25 cellular contexts compared by ENCODE assay signal in the genomic region with DNA sequence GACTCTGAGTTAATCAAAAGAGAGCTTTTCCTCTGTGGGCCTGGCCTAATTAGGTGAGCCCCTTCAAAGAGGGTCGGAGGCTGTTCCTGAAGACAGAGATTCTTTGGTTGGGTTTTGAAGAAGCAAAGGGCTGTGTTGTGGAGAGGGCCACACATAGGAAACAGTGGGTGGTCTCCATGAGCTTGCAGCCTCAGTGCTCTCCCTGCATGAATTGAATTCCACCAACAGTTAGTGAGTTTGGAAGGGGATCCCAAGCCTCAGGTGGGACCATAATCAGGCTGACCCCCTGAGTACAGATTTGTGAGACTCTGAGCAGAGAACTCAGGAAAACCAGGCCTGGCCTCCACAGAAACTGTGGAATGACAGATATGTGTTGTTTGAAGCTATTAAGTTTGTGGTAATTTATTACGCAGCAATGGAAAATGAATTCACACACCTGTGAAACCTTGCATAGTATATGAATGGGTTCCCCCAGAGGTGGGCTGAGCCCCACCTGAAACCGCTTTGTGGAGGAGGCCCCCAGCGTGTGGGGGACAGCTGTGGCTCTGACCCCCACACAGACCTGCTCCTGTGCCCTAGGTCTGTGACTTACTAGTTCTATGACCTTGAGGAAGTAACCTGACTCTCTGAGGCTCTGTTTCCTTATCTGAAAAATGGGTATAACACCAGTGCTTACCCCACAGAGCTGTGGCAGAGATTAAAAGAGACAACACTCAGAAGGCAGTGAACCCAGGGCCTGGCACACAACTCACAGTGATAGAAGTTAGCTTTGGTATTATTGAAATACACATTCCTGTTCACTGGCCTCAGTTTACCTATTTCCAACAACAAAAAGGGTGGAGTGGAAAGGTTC.
DNase-seq lines count a peak whose midpoint lies in the region; ATAC-seq, FAIRE-seq and TF ChIP-seq lines count a peak whose summit lies in the region.
"Had no signal": no experiment of that assay in that cellular context is flagged by ENCODE, and none has a peak within 500 bp of the region (broad histone marks: within the 10 kb centered on the region; RNA-seq: fewer than 3 reads in every experiment).

No MANE protein-coding gene starts in this region.

- no peak overlapping the region for H2BK12ac ChIP-seq in mesenchymal stem cell (ENCODE audit: low read length in 2 of 2)
- no peak overlapping the region for H2BK12ac ChIP-seq in trophoblast cell (ENCODE audit: low read length)

- H3K4me2 ChIP-seq in mesenchymal stem cell (ENCODE audit: low read length, poor library complexity, severe bottlenecking) (no peak overlapping the region), trophoblast cell (ENCODE audit: low read length) (no peak overlapping the region)

- H4K8ac ChIP-seq in mesenchymal stem cell (ENCODE audit: low read length), result no peak overlapping the region
- H4K8ac ChIP-seq in trophoblast cell (ENCODE audit: low read depth, low read length), result no peak overlapping the region

- FAIRE-seq in HTR-8/SVneo (lab: Jason Lieb, UNC), result no peak
- FAIRE-seq: GM18507 had no signal

- CTCF ChIA-PET in activated CD8-positive, alpha-beta T cell treated with anti-CD3 and anti-CD28 coated beads for 36 hours (lab: Charles Lee), result interaction anchor here (0.7 to 1.5 kb wide), 3 partner anchors 20 to 39 kb away, joined by 3 to 4 read pairs (median 4); no protein-coding TSS in a partner anchor
- CTCF ChIA-PET in activated CD8-positive, alpha-beta T cell treated with anti-CD3 and anti-CD28 coated beads, Interleukin-2, amount 10 ng/mL, durations not matched to agents 7 days and 5 days (lab: Charles Lee), result no interaction called here

- H3K4me3 ChIP-seq in mesenchymal stem cell (ENCODE audit: insufficient read depth in 1 of 2, low read depth in 1 of 2, low read length in 2 of 2) (no peak overlapping the region), trophoblast cell (ENCODE audit: low read depth, low read length) (no peak overlapping the region)
- H3K4me3 ChIP-seq: body of pancreas, GM23248, heart right ventricle, left lung had no signal

- H3K36me3 ChIP-seq in mesenchymal stem cell (ENCODE audit: control insufficient read depth in 1 of 2, insufficient read depth in 2 of 2, low read depth in 1 of 2, low read length in 2 of 2), result peaks cover 0 to 5% of the 10 kb centered on the region in 2 experiments
- H3K36me3 ChIP-seq in trophoblast cell (ENCODE audit: control insufficient read depth in 1 of 2, insufficient read depth in 2 of 2, low read length in 2 of 2), result no peaks in the 10 kb centered on the region
- H3K36me3 ChIP-seq: heart right ventricle, left lung, WERI-Rb-1 had no signal

- peak overlapping the region; percentile 51 for H3K27ac Mint-ChIP-seq in activated CD8-positive, alpha-beta T cell treated with anti-CD3 and anti-CD28 coated beads for 36 hours
- H3K27ac Mint-ChIP-seq in activated CD8-positive, alpha-beta T cell treated with anti-CD3 and anti-CD28 coated beads, Interleukin-2, amount 10 ng/mL, durations not matched to agents 7 days and 5 days, result no peak overlapping the region
- peak overlapping the region; percentile 42 for H3K27ac Mint-ChIP-seq in activated naive CD8-positive, alpha-beta T cell treated with anti-CD3 and anti-CD28 coated beads for 36 hours
- no peak overlapping the region for H3K27ac Mint-ChIP-seq in stimulated activated naive CD8-positive, alpha-beta T cell treated with anti-CD3 and anti-CD28 coated beads, Interleukin-15, amount 100 ng/mL, for 72 hours
- H3K27ac Mint-ChIP-seq: activated T-helper 2 cell treated with anti-CD3 and anti-CD28 coated beads, Interferon-gamma antibody, Interleukin-2, Interleukin-4, amounts not matched to agents 10 μg/mL and 5 μg/mL and 100 μg/mL, durations not matched to agents 14 hours and 24 hours and 36 hours; mesothelial cell of epicardium; T-helper 2 cell treated with Interferon-gamma antibody and Interleukin-4, amounts not matched to agents 5 μg/mL and 100 μg/mL, for 36 hours had no signal

- H3K23ac ChIP-seq in mesenchymal stem cell (ENCODE audit: low read length in 2 of 2), result no peak overlapping the region
- no peak overlapping the region for H3K23ac ChIP-seq in trophoblast cell (ENCODE audit: low read length)

- H3K27ac ChIP-seq in mesenchymal stem cell (ENCODE audit: low read length, poor library complexity, severe bottlenecking) (no peak overlapping the region), trophoblast cell (ENCODE audit: low read depth, low read length) (no peak overlapping the region)
- H3K27ac ChIP-seq: 22Rv1, body of pancreas, GM23248, heart right ventricle, left lung, WERI-Rb-1 had no signal

- peaks cover 50% of the 10 kb centered on the region for H3K36me3 Mint-ChIP-seq in activated CD8-positive, alpha-beta T cell treated with anti-CD3 and anti-CD28 coated beads for 36 hours (ENCODE audit: low read depth)
- peaks cover 3% of the 10 kb centered on the region for H3K36me3 Mint-ChIP-seq in activated CD8-positive, alpha-beta T cell treated with anti-CD3 and anti-CD28 coated beads, Interleukin-2, amount 10 ng/mL, durations not matched to agents 7 days and 5 days (ENCODE audit: low read depth)
- H3K36me3 Mint-ChIP-seq in activated naive CD8-positive, alpha-beta T cell treated with anti-CD3 and anti-CD28 coated beads for 36 hours, result peaks cover 61% of the 10 kb centered on the region
- H3K36me3 Mint-ChIP-seq: mesothelial cell of epicardium had no signal

- no peaks in the 10 kb centered on the region for H3K27me3 Mint-ChIP-seq in activated CD8-positive, alpha-beta T cell treated with anti-CD3 and anti-CD28 coated beads for 36 hours
- H3K27me3 Mint-ChIP-seq in activated CD8-positive, alpha-beta T cell treated with anti-CD3 and anti-CD28 coated beads, Interleukin-2, amount 10 ng/mL, durations not matched to agents 7 days and 5 days (ENCODE audit: low read depth), result no peaks in the 10 kb centered on the region
- H3K27me3 Mint-ChIP-seq in activated naive CD8-positive, alpha-beta T cell treated with anti-CD3 and anti-CD28 coated beads for 36 hours, result no peaks in the 10 kb centered on the region
- H3K27me3 Mint-ChIP-seq in stimulated activated naive CD8-positive, alpha-beta T cell treated with anti-CD3 and anti-CD28 coated beads, Interleukin-15, amount 100 ng/mL, for 72 hours, result no peaks in the 10 kb centered on the region

- no peak overlapping the region for H3K4me3 Mint-ChIP-seq in activated CD8-positive, alpha-beta T cell treated with anti-CD3 and anti-CD28 coated beads for 36 hours
- H3K4me3 Mint-ChIP-seq in activated CD8-positive, alpha-beta T cell treated with anti-CD3 and anti-CD28 coated beads, Interleukin-2, amount 10 ng/mL, durations not matched to agents 7 days and 5 days, result no peak overlapping the region
- H3K4me3 Mint-ChIP-seq in activated naive CD8-positive, alpha-beta T cell treated with anti-CD3 and anti-CD28 coated beads for 36 hours, result no peak overlapping the region
- H3K4me3 Mint-ChIP-seq in stimulated activated naive CD8-positive, alpha-beta T cell treated with anti-CD3 and anti-CD28 coated beads, Interleukin-15, amount 100 ng/mL, for 72 hours, result no peak overlapping the region
- H3K4me3 Mint-ChIP-seq: mesothelial cell of epicardium; T-helper 2 cell treated with Interferon-gamma antibody and Interleukin-4, amounts not matched to agents 5 μg/mL and 100 μg/mL, for 36 hours had no signal

- H3K9ac ChIP-seq in mesenchymal stem cell (ENCODE audit: low read length) (no peak overlapping the region), trophoblast cell (ENCODE audit: low read length) (no peak overlapping the region)
- H3K9ac ChIP-seq: GM23248 had no signal

- no peak overlapping the region for H2BK5ac ChIP-seq in mesenchymal stem cell (ENCODE audit: low read depth, low read length, poor library complexity, severe bottlenecking)
- H2BK5ac ChIP-seq in trophoblast cell (ENCODE audit: low read depth, low read length, poor library complexity), result no peak overlapping the region

- no peak overlapping the region for H4K12ac ChIP-seq in trophoblast cell (ENCODE audit: low read depth, low read length)

- H4K91ac ChIP-seq in mesenchymal stem cell (ENCODE audit: low read length), result no peak overlapping the region
- H4K91ac ChIP-seq in trophoblast cell (ENCODE audit: low read depth, low read length), result no peak overlapping the region

- H3K18ac ChIP-seq in mesenchymal stem cell (ENCODE audit: low read depth in 1 of 2, low read length in 2 of 2) (no peak overlapping the region), trophoblast cell (ENCODE audit: low read length) (no peak overlapping the region)

- no peak for DNase-seq in activated CD8-positive, alpha-beta T cell treated with anti-CD3 and anti-CD28 coated beads for 36 hours
- no peak for DNase-seq in activated CD8-positive, alpha-beta T cell treated with anti-CD3 and anti-CD28 coated beads, Interleukin-2, amount 10 ng/mL, durations not matched to agents 7 days and 5 days
- DNase-seq in activated naive CD8-positive, alpha-beta T cell treated with anti-CD3 and anti-CD28 coated beads for 36 hours, result no peak
- DNase-seq in mesenchymal stem cell (no peak), NCI-H526 (lab: John Stamatoyannopoulos, UW) (no peak), HTR-8/SVneo (ENCODE audit: insufficient read length, low spot score) (no peak), trophoblast cell (no peak)
- DNase-seq in stimulated activated naive CD8-positive, alpha-beta T cell treated with anti-CD3 and anti-CD28 coated beads, Interleukin-15, amount 100 ng/mL, for 72 hours, result no peak
- DNase-seq: activated CD8-positive, alpha-beta memory T cell treated with anti-CD3 and anti-CD28 coated beads, Interleukin-2, amount 50 U/mL, for 4 hours; body of pancreas; effector CD4-positive, alpha-beta T cell; GDM1; GM23248; heart right ventricle; left lung; NCI-H1694 treated with DMSO at 0.1 percent for 48 hours; NCI-H2171; WERI-Rb-1 had no signal

- H3K79me1 ChIP-seq in mesenchymal stem cell (replicated peaks; ENCODE audit: low read length, poor library complexity, severe bottlenecking) (peaks cover 48% of the 10 kb centered on the region), trophoblast cell (ENCODE audit: low read length) (no peaks in the 10 kb centered on the region)

- H2AFZ ChIP-seq in mesenchymal stem cell (ENCODE audit: low read depth, low read length) (no peak overlapping the region), trophoblast cell (ENCODE audit: insufficient read depth, low read length, poor library complexity) (no peak overlapping the region)
- H2AFZ ChIP-seq: GM23248 had no signal

- H3K4me1 Mint-ChIP-seq in activated CD8-positive, alpha-beta T cell treated with anti-CD3 and anti-CD28 coated beads for 36 hours (ENCODE audit: low read depth), result peaks cover 74% of the 10 kb centered on the region
- H3K4me1 Mint-ChIP-seq in activated CD8-positive, alpha-beta T cell treated with anti-CD3 and anti-CD28 coated beads, Interleukin-2, amount 10 ng/mL, durations not matched to agents 7 days and 5 days (ENCODE audit: low read depth), result peaks cover 10% of the 10 kb centered on the region
- peaks cover 68% of the 10 kb centered on the region for H3K4me1 Mint-ChIP-seq in activated naive CD8-positive, alpha-beta T cell treated with anti-CD3 and anti-CD28 coated beads for 36 hours
- peaks cover 74% of the 10 kb centered on the region for H3K4me1 Mint-ChIP-seq in stimulated activated naive CD8-positive, alpha-beta T cell treated with anti-CD3 and anti-CD28 coated beads, Interleukin-15, amount 100 ng/mL, for 72 hours

- no peaks in the 10 kb centered on the region for H3K79me2 ChIP-seq in trophoblast cell (ENCODE audit: control insufficient read depth, insufficient read depth, low read length, poor library complexity)

- no peaks in the 10 kb centered on the region for H3K27me3 ChIP-seq in mesenchymal stem cell (ENCODE audit: control insufficient read depth in 1 of 2, insufficient read depth in 1 of 2, low read length in 2 of 2)
- H3K27me3 ChIP-seq in trophoblast cell (ENCODE audit: insufficient read depth, low read length), result no peaks in the 10 kb centered on the region
- H3K27me3 ChIP-seq: body of pancreas, heart right ventricle, left lung had no signal

- no peak overlapping the region for H2BK15ac ChIP-seq in mesenchymal stem cell (ENCODE audit: low read depth, poor library complexity, severe bottlenecking)

- peaks cover 17% of the 10 kb centered on the region for H3K4me1 ChIP-seq in mesenchymal stem cell (ENCODE audit: control insufficient read depth, insufficient read depth, low read depth, low read length)
- H3K4me1 ChIP-seq in trophoblast cell (ENCODE audit: control insufficient read depth in 1 of 2, insufficient read depth in 2 of 2, low read length in 2 of 2), result no peaks in the 10 kb centered on the region
- H3K4me1 ChIP-seq: left lung had no signal

- WGBS in mesenchymal stem cell, result 62% methylated on average over 4 of the region's 4 CpGs
- no CpG with 5 or more reads among the region's 4 CpGs for WGBS in trophoblast cell (ENCODE audit: extremely low coverage, insufficient coverage, insufficient read length)

- no peaks in the 10 kb centered on the region for H3K9me3 ChIP-seq in mesenchymal stem cell (ENCODE audit: control insufficient read depth, low read length)
- H3K9me3 ChIP-seq in trophoblast cell (ENCODE audit: insufficient read depth, low read depth, low read length), result no peaks in the 10 kb centered on the region
- H3K9me3 ChIP-seq: body of pancreas, heart right ventricle, left lung had no signal

- H3K4ac ChIP-seq in mesenchymal stem cell (ENCODE audit: low read depth in 1 of 2, low read length in 2 of 2) (no peak overlapping the region), trophoblast cell (ENCODE audit: low read depth, low read length) (no peak overlapping the region)

- no peak for TF ChIP-seq CTCF in activated CD8-positive, alpha-beta T cell treated with anti-CD3 and anti-CD28 coated beads for 36 hours (IDR thresholded peaks at IDR 0.05)

- POLR2A ChIA-PET in activated CD8-positive, alpha-beta T cell treated with anti-CD3 and anti-CD28 coated beads for 36 hours (lab: Charles Lee), result interaction anchor here (0.5 to 3.2 kb wide), 7 partner anchors 9 to 265 kb away, joined by 3 to 18 read pairs (median 4); no protein-coding TSS in a partner anchor
- POLR2A ChIA-PET in activated CD8-positive, alpha-beta T cell treated with anti-CD3 and anti-CD28 coated beads, Interleukin-2, amount 10 ng/mL, durations not matched to agents 7 days and 5 days (lab: Charles Lee), result interaction anchor here (0.6 kb wide), 1 partner anchor 197 kb away, joined by 3 read pairs; no protein-coding TSS in a partner anchor

- H3K14ac ChIP-seq in mesenchymal stem cell (ENCODE audit: low read length in 2 of 2), result no peak overlapping the region
- no peak overlapping the region for H3K14ac ChIP-seq in trophoblast cell (ENCODE audit: low read length)

- ATAC-seq in activated CD8-positive, alpha-beta T cell treated with anti-CD3 and anti-CD28 coated beads for 36 hours, result no peak
- ATAC-seq in activated CD8-positive, alpha-beta T cell treated with anti-CD3 and anti-CD28 coated beads, Interleukin-2, amount 10 ng/mL, durations not matched to agents 7 days and 5 days, result no peak
- ATAC-seq in stimulated activated naive CD8-positive, alpha-beta T cell treated with anti-CD3 and anti-CD28 coated beads, Interleukin-15, amount 100 ng/mL, for 72 hours, result peak; percentile 29
- ATAC-seq: body of pancreas, sciatic nerve, SK-N-SH treated with all-trans-retinoic acid at 6 μM for 48 hours had no signal

- intact Hi-C loops in activated CD8-positive, alpha-beta T cell treated with anti-CD3 and anti-CD28 coated beads for 36 hours (cut with micrococcal nuclease), result no loop called here

- H2AK5ac ChIP-seq in mesenchymal stem cell (ENCODE audit: low read length, severe bottlenecking) (peak overlapping the region; percentile 22), trophoblast cell (ENCODE audit: low read length) (no peak overlapping the region)

- H3K9me3 Mint-ChIP-seq in activated CD8-positive, alpha-beta T cell treated with anti-CD3 and anti-CD28 coated beads for 36 hours, result no peaks in the 10 kb centered on the region
- H3K9me3 Mint-ChIP-seq in activated CD8-positive, alpha-beta T cell treated with anti-CD3 and anti-CD28 coated beads, Interleukin-2, amount 10 ng/mL, durations not matched to agents 7 days and 5 days (ENCODE audit: insufficient read depth), result no peaks in the 10 kb centered on the region
- H3K9me3 Mint-ChIP-seq in activated naive CD8-positive, alpha-beta T cell treated with anti-CD3 and anti-CD28 coated beads for 36 hours, result peaks cover 2% of the 10 kb centered on the region
- no peaks in the 10 kb centered on the region for H3K9me3 Mint-ChIP-seq in stimulated activated naive CD8-positive, alpha-beta T cell treated with anti-CD3 and anti-CD28 coated beads, Interleukin-15, amount 100 ng/mL, for 72 hours
- H3K9me3 Mint-ChIP-seq: activated T-helper 2 cell treated with anti-CD3 and anti-CD28 coated beads, Interferon-gamma antibody, Interleukin-2, Interleukin-4, amounts not matched to agents 10 μg/mL and 5 μg/mL and 100 μg/mL, durations not matched to agents 14 hours and 24 hours and 36 hours; mesothelial cell of epicardium; T-helper 2 cell treated with Interferon-gamma antibody and Interleukin-4, amounts not matched to agents 5 μg/mL and 100 μg/mL, for 36 hours had no signal

- no peak overlapping the region for H2BK120ac ChIP-seq in mesenchymal stem cell (ENCODE audit: low read depth, low read length)
- no peak overlapping the region for H2BK120ac ChIP-seq in trophoblast cell (ENCODE audit: insufficient read depth, low read length, poor library complexity)

Comparison
In these comparisons a context has a peak if more than half of its experiments do, and no peak if none do; other contexts are left out.
1. H3K27ac Mint-ChIP-seq: peak in activated CD8-positive, alpha-beta T cell treated with anti-CD3 and anti-CD28 coated beads for 36 hours (single experiment) and activated naive CD8-positive, alpha-beta T cell treated with anti-CD3 and anti-CD28 coated beads for 36 hours (single experiment); none in activated CD8-positive, alpha-beta T cell treated with anti-CD3 and anti-CD28 coated beads, Interleukin-2, amount 10 ng/mL, durations not matched to agents 7 days and 5 days (single experiment) and stimulated activated naive CD8-positive, alpha-beta T cell treated with anti-CD3 and anti-CD28 coated beads, Interleukin-15, amount 100 ng/mL, for 72 hours (0 of 2).